Comparison of ENCODE assay signal across 1 cellular context in the genomic region with DNA sequence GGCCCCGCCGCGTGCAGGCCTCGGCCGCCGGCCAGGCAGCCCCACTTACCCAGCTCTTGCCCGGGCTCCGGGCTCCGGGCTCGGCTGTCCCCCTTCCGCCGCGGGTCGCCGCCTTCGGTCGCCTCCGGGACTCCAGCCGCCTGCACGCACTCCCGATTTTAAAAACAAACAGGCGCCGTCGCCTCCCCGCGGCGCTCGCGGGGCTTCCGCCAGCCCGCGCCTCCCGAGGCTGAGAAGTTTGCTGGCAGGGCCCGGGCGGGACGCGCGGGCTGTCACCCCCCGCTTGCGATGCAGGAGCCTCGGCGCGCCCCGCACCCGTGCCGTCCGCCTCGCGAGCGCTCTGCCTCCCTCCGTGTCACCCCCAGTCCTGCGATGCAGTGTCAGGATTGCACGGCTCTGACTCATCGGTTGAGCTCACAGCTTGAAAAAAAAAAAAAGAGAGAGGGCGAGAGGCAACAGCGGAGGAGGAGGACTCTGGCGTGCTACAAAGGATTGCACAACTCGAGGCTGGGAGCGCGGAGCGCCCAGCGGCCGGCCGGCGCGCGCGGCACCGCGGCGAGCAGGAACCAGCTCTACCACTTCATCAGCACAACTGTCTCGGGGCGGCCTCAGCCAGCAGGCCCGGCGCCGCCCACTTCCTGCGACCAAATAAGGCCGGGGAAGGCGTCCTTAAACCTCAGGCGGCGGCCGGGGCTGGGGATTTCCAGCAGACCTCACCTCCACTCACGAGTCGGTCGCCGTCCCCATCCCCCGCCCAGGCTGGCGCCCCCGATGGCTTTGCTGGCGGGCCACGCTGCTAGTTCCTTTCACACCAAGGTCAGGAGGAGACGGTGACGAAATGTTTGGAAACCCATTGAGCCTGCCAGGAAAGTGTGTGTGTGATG.
A peak's percentile ranks its signal among the peaks of the same experiment; 100 is the strongest.
TF ChIP-seq lines count a peak whose summit lies in the region.

No MANE protein-coding gene starts in this region.

TF ChIP-seq in HepG2, 621 proteins besides CTCF, POLR2A, EP300 and RAD21 (continued from another document and continues in another):
- peak; percentile 61; the same call in 1 of the 2 replicates for TF ChIP-seq ZSCAN21 (CRISPR knock-in tag; IDR thresholded peaks at IDR 0.05; ENCODE audit: borderline replicate concordance)
- TF ChIP-seq, protein P1, sequence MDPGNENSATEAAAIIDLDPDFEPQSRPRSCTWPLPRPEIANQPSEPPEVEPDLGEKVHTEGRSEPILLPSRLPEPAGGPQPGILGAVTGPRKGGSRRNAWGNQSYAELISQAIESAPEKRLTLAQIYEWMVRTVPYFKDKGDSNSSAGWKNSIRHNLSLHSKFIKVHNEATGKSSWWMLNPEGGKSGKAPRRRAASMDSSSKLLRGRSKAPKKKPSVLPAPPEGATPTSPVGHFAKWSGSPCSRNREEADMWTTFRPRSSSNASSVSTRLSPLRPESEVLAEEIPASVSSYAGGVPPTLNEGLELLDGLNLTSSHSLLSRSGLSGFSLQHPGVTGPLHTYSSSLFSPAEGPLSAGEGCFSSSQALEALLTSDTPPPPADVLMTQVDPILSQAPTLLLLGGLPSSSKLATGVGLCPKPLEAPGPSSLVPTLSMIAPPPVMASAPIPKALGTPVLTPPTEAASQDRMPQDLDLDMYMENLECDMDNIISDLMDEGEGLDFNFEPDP (CRISPR knock-in tag; conservative IDR thresholded peaks at IDR 0.05) = no peak
- no peak for TF ChIP-seq SOX13 (IDR thresholded peaks at IDR 0.05)
- TF ChIP-seq SOX13 (CRISPR knock-in tag; conservative IDR thresholded peaks at IDR 0.05 in 1 of 2, IDR thresholded peaks at IDR 0.05 in 1 of 2) = peak in 1 of 2 experiments; percentile 60; a peak in 1 of 4 replicates
- TF ChIP-seq SP2 (CRISPR knock-in tag; IDR thresholded peaks at IDR 0.05) = no peak
- TF ChIP-seq WIZ (CRISPR knock-in tag; IDR thresholded peaks at IDR 0.05) = peak; percentile 90; the same call in 1 of the 2 replicates
- TF ChIP-seq ZNF775 (CRISPR knock-in tag; IDR thresholded peaks at IDR 0.05; ENCODE audit: borderline replicate concordance) = peak; percentile 83; the same call in 1 of the 2 replicates
- TF ChIP-seq, protein P2, sequence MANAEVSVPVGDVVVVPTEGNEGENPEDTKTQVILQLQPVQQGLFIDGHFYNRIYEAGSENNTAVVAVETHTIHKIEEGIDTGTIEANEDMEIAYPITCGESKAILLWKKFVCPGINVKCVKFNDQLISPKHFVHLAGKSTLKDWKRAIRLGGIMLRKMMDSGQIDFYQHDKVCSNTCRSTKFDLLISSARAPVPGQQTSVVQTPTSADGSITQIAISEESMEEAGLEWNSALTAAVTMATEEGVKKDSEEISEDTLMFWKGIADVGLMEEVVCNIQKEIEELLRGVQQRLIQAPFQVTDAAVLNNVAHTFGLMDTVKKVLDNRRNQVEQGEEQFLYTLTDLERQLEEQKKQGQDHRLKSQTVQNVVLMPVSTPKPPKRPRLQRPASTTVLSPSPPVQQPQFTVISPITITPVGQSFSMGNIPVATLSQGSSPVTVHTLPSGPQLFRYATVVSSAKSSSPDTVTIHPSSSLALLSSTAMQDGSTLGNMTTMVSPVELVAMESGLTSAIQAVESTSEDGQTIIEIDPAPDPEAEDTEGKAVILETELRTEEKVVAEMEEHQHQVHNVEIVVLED (CRISPR knock-in tag; IDR thresholded peaks at IDR 0.05; ENCODE audit: borderline replicate concordance) = peak; percentile 82
- no peak for TF ChIP-seq TMF1 (CRISPR knock-in tag; IDR thresholded peaks at IDR 0.05; ENCODE audit: low read depth)
- peak; percentile 87 for TF ChIP-seq ASH2L (IDR thresholded peaks at IDR 0.05; ENCODE audit: insufficient read length, low read depth, low read length)
- TF ChIP-seq MEF2D (CRISPR knock-in tag; IDR thresholded peaks at IDR 0.05) = 0 out of 2 replicates have a peak, but pooled peaks have one; percentile 46
- TF ChIP-seq RFXANK (CRISPR knock-in tag; IDR thresholded peaks at IDR 0.05) = no peak
- TF ChIP-seq ZNF644 (CRISPR knock-in tag; IDR thresholded peaks at IDR 0.05; ENCODE audit: low read depth) = no peak
- TF ChIP-seq, protein P3, sequence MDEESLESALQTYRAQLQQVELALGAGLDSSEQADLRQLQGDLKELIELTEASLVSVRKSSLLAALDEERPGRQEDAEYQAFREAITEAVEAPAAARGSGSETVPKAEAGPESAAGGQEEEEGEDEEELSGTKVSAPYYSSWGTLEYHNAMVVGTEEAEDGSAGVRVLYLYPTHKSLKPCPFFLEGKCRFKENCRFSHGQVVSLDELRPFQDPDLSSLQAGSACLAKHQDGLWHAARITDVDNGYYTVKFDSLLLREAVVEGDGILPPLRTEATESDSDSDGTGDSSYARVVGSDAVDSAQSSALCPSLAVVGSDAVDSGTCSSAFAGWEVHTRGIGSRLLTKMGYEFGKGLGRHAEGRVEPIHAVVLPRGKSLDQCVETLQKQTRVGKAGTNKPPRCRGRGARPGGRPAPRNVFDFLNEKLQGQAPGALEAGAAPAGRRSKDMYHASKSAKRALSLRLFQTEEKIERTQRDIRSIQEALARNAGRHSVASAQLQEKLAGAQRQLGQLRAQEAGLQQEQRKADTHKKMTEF (CRISPR knock-in tag; IDR thresholded peaks at IDR 0.05) = peak; percentile 94
- 0 out of 2 replicates have a peak, but pooled peaks have one; percentile 65 for TF ChIP-seq ZMYM2 (CRISPR knock-in tag; IDR thresholded peaks at IDR 0.05)
- TF ChIP-seq SP5 (CRISPR knock-in tag; IDR thresholded peaks at IDR 0.05; ENCODE audit: borderline replicate concordance, low read depth) = peak; percentile 48; the same call in 1 of the 2 replicates
- no peak for TF ChIP-seq PCBP2 (optimal IDR thresholded peaks at IDR 0.05; ENCODE audit: low read depth, low read length, poor library complexity, severe bottlenecking)
- no peak for TF ChIP-seq ZSCAN22 (CRISPR knock-in tag; IDR thresholded peaks at IDR 0.05)
- no peak for TF ChIP-seq ZNF720 (CRISPR knock-in tag; IDR thresholded peaks at IDR 0.05)
- no peak for TF ChIP-seq ZSCAN30 (CRISPR knock-in tag; IDR thresholded peaks at IDR 0.05)
- TF ChIP-seq RAD51 (IDR thresholded peaks at IDR 0.05; ENCODE audit: borderline replicate concordance) = no peak
- TF ChIP-seq SRSF1 (optimal IDR thresholded peaks at IDR 0.05; ENCODE audit: low read depth, low read length) = no peak
- peak; percentile 91 for TF ChIP-seq ZNF556 (CRISPR knock-in tag; IDR thresholded peaks at IDR 0.05; ENCODE audit: borderline replicate concordance)
- peak; percentile 66; the same call in 1 of the 2 replicates for TF ChIP-seq ZNF878 (CRISPR knock-in tag; IDR thresholded peaks at IDR 0.05)
- TF ChIP-seq NRL (CRISPR knock-in tag; IDR thresholded peaks at IDR 0.05; ENCODE audit: borderline replicate concordance) = peak; percentile 86; the same call in 1 of the 2 replicates
- TF ChIP-seq ZNF768 (CRISPR knock-in tag; IDR thresholded peaks at IDR 0.05) = 0 out of 2 replicates have a peak, but pooled peaks have one; percentile 60
- TF ChIP-seq, protein P4, sequence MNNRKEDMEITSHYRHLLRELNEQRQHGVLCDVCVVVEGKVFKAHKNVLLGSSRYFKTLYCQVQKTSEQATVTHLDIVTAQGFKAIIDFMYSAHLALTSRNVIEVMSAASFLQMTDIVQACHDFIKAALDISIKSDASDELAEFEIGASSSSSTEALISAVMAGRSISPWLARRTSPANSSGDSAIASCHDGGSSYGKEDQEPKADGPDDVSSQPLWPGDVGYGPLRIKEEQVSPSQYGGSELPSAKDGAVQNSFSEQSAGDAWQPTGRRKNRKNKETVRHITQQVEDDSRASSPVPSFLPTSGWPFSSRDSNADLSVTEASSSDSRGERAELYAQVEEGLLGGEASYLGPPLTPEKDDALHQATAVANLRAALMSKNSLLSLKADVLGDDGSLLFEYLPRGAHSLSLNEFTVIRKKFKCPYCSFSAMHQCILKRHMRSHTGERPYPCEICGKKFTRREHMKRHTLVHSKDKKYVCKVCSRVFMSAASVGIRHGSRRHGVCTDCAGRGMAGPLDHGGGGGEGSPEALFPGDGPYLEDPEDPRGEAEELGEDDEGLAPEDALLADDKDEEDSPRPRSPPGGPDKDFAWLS (CRISPR knock-in tag; IDR thresholded peaks at IDR 0.05; ENCODE audit: borderline replicate concordance) = no peak
- TF ChIP-seq YEATS4 (CRISPR knock-in tag; IDR thresholded peaks at IDR 0.05; ENCODE audit: borderline replicate concordance) = peak; percentile 83; the same call in 1 of the 2 replicates
- TF ChIP-seq REXO4 (CRISPR knock-in tag; IDR thresholded peaks at IDR 0.05; ENCODE audit: borderline replicate concordance) = no peak
- TF ChIP-seq, protein P5, sequence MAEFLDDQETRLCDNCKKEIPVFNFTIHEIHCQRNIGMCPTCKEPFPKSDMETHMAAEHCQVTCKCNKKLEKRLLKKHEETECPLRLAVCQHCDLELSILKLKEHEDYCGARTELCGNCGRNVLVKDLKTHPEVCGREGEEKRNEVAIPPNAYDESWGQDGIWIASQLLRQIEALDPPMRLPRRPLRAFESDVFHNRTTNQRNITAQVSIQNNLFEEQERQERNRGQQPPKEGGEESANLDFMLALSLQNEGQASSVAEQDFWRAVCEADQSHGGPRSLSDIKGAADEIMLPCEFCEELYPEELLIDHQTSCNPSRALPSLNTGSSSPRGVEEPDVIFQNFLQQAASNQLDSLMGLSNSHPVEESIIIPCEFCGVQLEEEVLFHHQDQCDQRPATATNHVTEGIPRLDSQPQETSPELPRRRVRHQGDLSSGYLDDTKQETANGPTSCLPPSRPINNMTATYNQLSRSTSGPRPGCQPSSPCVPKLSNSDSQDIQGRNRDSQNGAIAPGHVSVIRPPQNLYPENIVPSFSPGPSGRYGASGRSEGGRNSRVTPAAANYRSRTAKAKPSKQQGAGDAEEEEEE (CRISPR knock-in tag; IDR thresholded peaks at IDR 0.05; ENCODE audit: borderline replicate concordance) = no peak
- TF ChIP-seq BRD4 (CRISPR knock-in tag; IDR thresholded peaks at IDR 0.05) = no peak
- 0 out of 2 replicates have a peak, but pooled peaks have one; percentile 78 for TF ChIP-seq SMAD1 (CRISPR knock-in tag; IDR thresholded peaks at IDR 0.05; ENCODE audit: borderline replicate concordance, low read depth)
- no peak for TF ChIP-seq ZNF367 (CRISPR knock-in tag; IDR thresholded peaks at IDR 0.05; ENCODE audit: borderline replicate concordance)
- TF ChIP-seq KDM6A (CRISPR knock-in tag; IDR thresholded peaks at IDR 0.05; ENCODE audit: low read depth) = no peak
- TF ChIP-seq ZNF713 (CRISPR knock-in tag; IDR thresholded peaks at IDR 0.05) = no peak
- peak; percentile 71 for TF ChIP-seq THAP11 (CRISPR knock-in tag; IDR thresholded peaks at IDR 0.05)
- TF ChIP-seq, protein P6, sequence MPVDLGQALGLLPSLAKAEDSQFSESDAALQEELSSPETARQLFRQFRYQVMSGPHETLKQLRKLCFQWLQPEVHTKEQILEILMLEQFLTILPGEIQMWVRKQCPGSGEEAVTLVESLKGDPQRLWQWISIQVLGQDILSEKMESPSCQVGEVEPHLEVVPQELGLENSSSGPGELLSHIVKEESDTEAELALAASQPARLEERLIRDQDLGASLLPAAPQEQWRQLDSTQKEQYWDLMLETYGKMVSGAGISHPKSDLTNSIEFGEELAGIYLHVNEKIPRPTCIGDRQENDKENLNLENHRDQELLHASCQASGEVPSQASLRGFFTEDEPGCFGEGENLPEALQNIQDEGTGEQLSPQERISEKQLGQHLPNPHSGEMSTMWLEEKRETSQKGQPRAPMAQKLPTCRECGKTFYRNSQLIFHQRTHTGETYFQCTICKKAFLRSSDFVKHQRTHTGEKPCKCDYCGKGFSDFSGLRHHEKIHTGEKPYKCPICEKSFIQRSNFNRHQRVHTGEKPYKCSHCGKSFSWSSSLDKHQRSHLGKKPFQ (CRISPR knock-in tag; IDR thresholded peaks at IDR 0.05; ENCODE audit: insufficient replicate concordance) = peak; percentile 64
- TF ChIP-seq, protein P7, sequence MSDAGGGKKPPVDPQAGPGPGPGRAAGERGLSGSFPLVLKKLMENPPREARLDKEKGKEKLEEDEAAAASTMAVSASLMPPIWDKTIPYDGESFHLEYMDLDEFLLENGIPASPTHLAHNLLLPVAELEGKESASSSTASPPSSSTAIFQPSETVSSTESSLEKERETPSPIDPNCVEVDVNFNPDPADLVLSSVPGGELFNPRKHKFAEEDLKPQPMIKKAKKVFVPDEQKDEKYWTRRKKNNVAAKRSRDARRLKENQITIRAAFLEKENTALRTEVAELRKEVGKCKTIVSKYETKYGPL (CRISPR knock-in tag; IDR thresholded peaks at IDR 0.05) = no peak
- no peak for TF ChIP-seq ZNF234 (CRISPR knock-in tag; conservative IDR thresholded peaks at IDR 0.05)
- TF ChIP-seq ZNF207 (IDR thresholded peaks at IDR 0.05; ENCODE audit: borderline replicate concordance) = no peak
- TF ChIP-seq, protein P8, sequence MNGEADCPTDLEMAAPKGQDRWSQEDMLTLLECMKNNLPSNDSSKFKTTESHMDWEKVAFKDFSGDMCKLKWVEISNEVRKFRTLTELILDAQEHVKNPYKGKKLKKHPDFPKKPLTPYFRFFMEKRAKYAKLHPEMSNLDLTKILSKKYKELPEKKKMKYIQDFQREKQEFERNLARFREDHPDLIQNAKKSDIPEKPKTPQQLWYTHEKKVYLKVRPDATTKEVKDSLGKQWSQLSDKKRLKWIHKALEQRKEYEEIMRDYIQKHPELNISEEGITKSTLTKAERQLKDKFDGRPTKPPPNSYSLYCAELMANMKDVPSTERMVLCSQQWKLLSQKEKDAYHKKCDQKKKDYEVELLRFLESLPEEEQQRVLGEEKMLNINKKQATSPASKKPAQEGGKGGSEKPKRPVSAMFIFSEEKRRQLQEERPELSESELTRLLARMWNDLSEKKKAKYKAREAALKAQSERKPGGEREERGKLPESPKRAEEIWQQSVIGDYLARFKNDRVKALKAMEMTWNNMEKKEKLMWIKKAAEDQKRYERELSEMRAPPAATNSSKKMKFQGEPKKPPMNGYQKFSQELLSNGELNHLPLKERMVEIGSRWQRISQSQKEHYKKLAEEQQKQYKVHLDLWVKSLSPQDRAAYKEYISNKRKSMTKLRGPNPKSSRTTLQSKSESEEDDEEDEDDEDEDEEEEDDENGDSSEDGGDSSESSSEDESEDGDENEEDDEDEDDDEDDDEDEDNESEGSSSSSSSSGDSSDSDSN (CRISPR knock-in tag; IDR thresholded peaks at IDR 0.05) = peak; percentile 93
- 0 out of 2 replicates have a peak, but pooled peaks have one; percentile 24 for TF ChIP-seq TOE1 (CRISPR knock-in tag; IDR thresholded peaks at IDR 0.05)
- peak; percentile 62; the same call in 1 of the 2 replicates for TF ChIP-seq ZNF598 (CRISPR knock-in tag; IDR thresholded peaks at IDR 0.05; ENCODE audit: borderline replicate concordance)
- TF ChIP-seq JDP2 (CRISPR knock-in tag; IDR thresholded peaks at IDR 0.05; ENCODE audit: borderline replicate concordance) = no peak
- TF ChIP-seq SRF (IDR thresholded peaks at IDR 0.05; ENCODE audit: low read depth, low read length) = peak; percentile 99
- TF ChIP-seq ZNF879 (CRISPR knock-in tag; IDR thresholded peaks at IDR 0.05) = no peak
- TF ChIP-seq, protein P9, sequence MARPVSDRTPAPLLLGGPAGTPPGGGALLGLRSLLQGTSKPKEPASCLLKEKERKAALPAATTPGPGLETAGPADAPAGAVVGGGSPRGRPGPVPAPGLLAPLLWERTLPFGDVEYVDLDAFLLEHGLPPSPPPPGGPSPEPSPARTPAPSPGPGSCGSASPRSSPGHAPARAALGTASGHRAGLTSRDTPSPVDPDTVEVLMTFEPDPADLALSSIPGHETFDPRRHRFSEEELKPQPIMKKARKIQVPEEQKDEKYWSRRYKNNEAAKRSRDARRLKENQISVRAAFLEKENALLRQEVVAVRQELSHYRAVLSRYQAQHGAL (CRISPR knock-in tag; IDR thresholded peaks at IDR 0.05; ENCODE audit: not compliant biosample characterization) = no peak
